Comparison of ENCODE assay signal across 25 cellular contexts in genomic region chr12:120221576-120221900, GRCh38.
"Had no signal": no experiment of that assay in that cellular context is flagged by ENCODE, and none has a peak within 500 bp of the region (broad histone marks: within the 10 kb centered on the region; RNA-seq: fewer than 3 reads in every experiment).

No MANE protein-coding gene starts in this region.

- H3K27ac Mint-ChIP-seq: activated B cell treated with CpG ODN at 0.5 μM for 24 hours; activated CD4-positive, alpha-beta T cell treated with anti-CD3 and anti-CD28 coated beads, Interleukin-2, amount 10 ng/mL, durations not matched to agents 24 days and 14 days; activated naive CD8-positive, alpha-beta T cell treated with anti-CD3 and anti-CD28 coated beads for 36 hours had no signal

- H3K27me3 ChIP-seq: adrenal gland, Peyer's patch had no signal

- H3K27me3 Mint-ChIP-seq: activated CD4-positive, alpha-beta T cell treated with anti-CD3 and anti-CD28 coated beads, Interleukin-2, amount 10 ng/mL, durations not matched to agents 24 days and 14 days; activated naive CD8-positive, alpha-beta T cell treated with anti-CD3 and anti-CD28 coated beads for 36 hours; activated T-helper 17 cell treated with anti-CD3 and anti-CD28 coated beads, Interleukin-2, amount 50 U/mL, for 72 hours; T-helper 17 cell had no signal

- H3K4me3 ChIP-seq: adrenal gland, Peyer's patch had no signal

- H3K27ac ChIP-seq: Peyer's patch had no signal

- H3K4me3 Mint-ChIP-seq: activated B cell treated with CpG ODN at 0.5 μM for 24 hours; activated CD4-positive, alpha-beta T cell treated with anti-CD3 and anti-CD28 coated beads, Interleukin-2, amount 10 ng/mL, durations not matched to agents 24 days and 14 days; activated naive CD4-positive, alpha-beta T cell treated with anti-CD3 and anti-CD28 coated beads for 36 hours; activated naive CD8-positive, alpha-beta T cell treated with anti-CD3 and anti-CD28 coated beads for 36 hours; activated T-helper 17 cell treated with anti-CD3 and anti-CD28 coated beads, Interleukin-2, amount 50 U/mL, for 72 hours had no signal

- DNase-seq: activated B cell treated with CpG ODN at 0.5 μM for 24 hours; activated CD4-positive, alpha-beta T cell treated with anti-CD3 and anti-CD28 coated beads for 1 hour; activated CD4-positive, alpha-beta T cell treated with anti-CD3 and anti-CD28 coated beads, Interleukin-2, amount 10 ng/mL, durations not matched to agents 24 days and 14 days; activated CD4-positive, alpha-beta T cell treated with anti-CD3 and anti-CD28 coated beads, Interleukin-2, amount 50 U/mL, for 48 hours; activated CD8-positive, alpha-beta memory T cell treated with anti-CD3 and anti-CD28 coated beads for 24 hours; activated gamma-delta T cell; activated naive CD4-positive, alpha-beta T cell treated with anti-CD3 and anti-CD28 coated beads for 36 hours; activated naive CD8-positive, alpha-beta T cell treated with anti-CD3 and anti-CD28 coated beads for 36 hours; activated T-cell treated with anti-CD3 and anti-CD28 coated beads, Interleukin-2, amount 50 U/mL, for 48 hours; KG1; NCI-H1092; NCI-H1417; NCI-H1930; NCI-H2171 treated with DMSO at 0.1 percent for 48 hours; NCI-H345; NCI-H510A; NCI-H526 treated with DMSO at 0.1 percent for 48 hours; NCI-H82; OCI-M1; Peyer's patch; SHP77; T-helper 17 cell; T-helper 9 cell had no signal

- ATAC-seq: activated T-helper 17 cell treated with anti-CD3 and anti-CD28 coated beads, Interleukin-2, amount 50 U/mL, for 72 hours; T-helper 17 cell had no signal

- H3K9me3 ChIP-seq: adrenal gland, Peyer's patch had no signal

- H3K9me3 Mint-ChIP-seq: activated B cell treated with CpG ODN at 0.5 μM for 24 hours; activated CD4-positive, alpha-beta T cell treated with anti-CD3 and anti-CD28 coated beads, Interleukin-2, amount 10 ng/mL, durations not matched to agents 24 days and 14 days; activated naive CD4-positive, alpha-beta T cell treated with anti-CD3 and anti-CD28 coated beads for 36 hours; activated naive CD8-positive, alpha-beta T cell treated with anti-CD3 and anti-CD28 coated beads for 36 hours; activated T-helper 17 cell treated with anti-CD3 and anti-CD28 coated beads, Interleukin-2, amount 50 U/mL, for 72 hours had no signal

- H3K36me3 Mint-ChIP-seq: activated naive CD8-positive, alpha-beta T cell treated with anti-CD3 and anti-CD28 coated beads for 36 hours had no signal
